In genomic region chr7:115676707-115677106, GRCh38 we compare ENCODE assay signal across 26 cellular contexts.
"Had no signal": no experiment of that assay in that cellular context is flagged by ENCODE, and none has a peak within 500 bp of the region (broad histone marks: within the 10 kb centered on the region; RNA-seq: fewer than 3 reads in every experiment).

No MANE protein-coding gene starts in this region.

- H3K27me3 Mint-ChIP-seq: activated CD4-positive, alpha-beta memory T cell treated with anti-CD3 and anti-CD28 coated beads for 36 hours; activated naive CD8-positive, alpha-beta T cell treated with anti-CD3 and anti-CD28 coated beads, Interleukin-2, amount 10 ng/mL, durations not matched to agents 7 days and 5 days; naive thymus-derived CD4-positive, alpha-beta T cell had no signal

- H3K36me3 ChIP-seq: esophagus muscularis mucosa, gastroesophageal sphincter, heart left ventricle, lower lobe of right lung, ovary, prostate gland, right atrium auricular region, stomach, suprapubic skin, tibial nerve, uterus had no signal

- H3K4me3 Mint-ChIP-seq: activated CD4-positive, alpha-beta memory T cell treated with anti-CD3 and anti-CD28 coated beads for 36 hours; activated naive CD4-positive, alpha-beta T cell treated with anti-CD3 and anti-CD28 coated beads for 36 hours; activated naive CD8-positive, alpha-beta T cell treated with anti-CD3 and anti-CD28 coated beads, Interleukin-2, amount 10 ng/mL, durations not matched to agents 7 days and 5 days; naive thymus-derived CD4-positive, alpha-beta T cell; neural crest cell; stimulated activated effector memory CD8-positive, alpha-beta T cell treated with anti-CD3 and anti-CD28 coated beads, Interleukin-12 subunit alpha, Interleukin-12 subunit beta, amount 100 ng/mL, for 72 hours had no signal

- H3K9me3 ChIP-seq: esophagus muscularis mucosa, gastroesophageal sphincter, heart left ventricle, lower lobe of right lung, ovary, prostate gland, right atrium auricular region, stomach, suprapubic skin, tibial nerve, uterus had no signal

- H3K9me3 Mint-ChIP-seq: activated CD4-positive, alpha-beta memory T cell treated with anti-CD3 and anti-CD28 coated beads for 36 hours; activated naive CD4-positive, alpha-beta T cell treated with anti-CD3 and anti-CD28 coated beads for 36 hours; activated naive CD8-positive, alpha-beta T cell treated with anti-CD3 and anti-CD28 coated beads, Interleukin-2, amount 10 ng/mL, durations not matched to agents 7 days and 5 days; neural crest cell; stimulated activated effector memory CD8-positive, alpha-beta T cell treated with anti-CD3 and anti-CD28 coated beads, Interleukin-12 subunit alpha, Interleukin-12 subunit beta, amount 100 ng/mL, for 72 hours had no signal

- H3K27ac ChIP-seq: coronary artery, gastroesophageal sphincter, heart left ventricle, lower lobe of right lung, ovary, prostate gland, right atrium auricular region, stomach, suprapubic skin, tibial nerve, uterus had no signal

- H3K4me1 ChIP-seq: heart left ventricle, lower lobe of right lung, prostate gland, right atrium auricular region, suprapubic skin, uterus had no signal

- H3K4me3 ChIP-seq: coronary artery, heart left ventricle, lower lobe of right lung, ovary, prostate gland, right atrium auricular region, stomach, suprapubic skin, tibial nerve, uterus had no signal

- H3K36me3 Mint-ChIP-seq: activated CD4-positive, alpha-beta memory T cell treated with anti-CD3 and anti-CD28 coated beads for 36 hours; activated naive CD8-positive, alpha-beta T cell treated with anti-CD3 and anti-CD28 coated beads, Interleukin-2, amount 10 ng/mL, durations not matched to agents 7 days and 5 days; naive thymus-derived CD4-positive, alpha-beta T cell; stimulated activated effector memory CD8-positive, alpha-beta T cell treated with anti-CD3 and anti-CD28 coated beads, Interleukin-12 subunit alpha, Interleukin-12 subunit beta, amount 100 ng/mL, for 72 hours had no signal

- DNase-seq: activated CD4-positive, alpha-beta memory T cell treated with anti-CD3 and anti-CD28 coated beads for 36 hours; activated CD4-positive, alpha-beta T cell treated with anti-CD3 and anti-CD28 coated beads for 48 hours; activated effector memory CD4-positive, alpha-beta T cell treated with Interleukin-2 at 50 U/mL for 16 hours; activated naive CD8-positive, alpha-beta T cell treated with anti-CD3 and anti-CD28 coated beads, Interleukin-2, amount 10 ng/mL, durations not matched to agents 7 days and 5 days; activated T-cell treated with anti-CD3 and anti-CD28 coated beads, Interleukin-2, amount 50 U/mL, for 48 hours; amniotic stem cell; cerebellar nuclear complex; heart left ventricle; lower lobe of right lung; mesendoderm; naive thymus-derived CD4-positive, alpha-beta T cell; stimulated activated CD4-positive, alpha-beta T cell treated with anti-CD3 and anti-CD28 coated beads, Interleukin-1b, Interleukin-23, amount 100 ng/mL, for 48 hours; stomach had no signal

- H3K27me3 ChIP-seq: esophagus muscularis mucosa, gastroesophageal sphincter, heart left ventricle, ovary, right atrium auricular region, stomach, suprapubic skin, tibial nerve, uterus had no signal

- ATAC-seq: gastroesophageal sphincter; heart left ventricle; left cardiac atrium; naive thymus-derived CD4-positive, alpha-beta T cell; stimulated activated effector memory CD8-positive, alpha-beta T cell treated with anti-CD3 and anti-CD28 coated beads, Interleukin-12 subunit alpha, Interleukin-12 subunit beta, amount 100 ng/mL, for 72 hours had no signal

- H3K4me1 Mint-ChIP-seq: activated naive CD8-positive, alpha-beta T cell treated with anti-CD3 and anti-CD28 coated beads, Interleukin-2, amount 10 ng/mL, durations not matched to agents 7 days and 5 days; naive thymus-derived CD4-positive, alpha-beta T cell; stimulated activated effector memory CD8-positive, alpha-beta T cell treated with anti-CD3 and anti-CD28 coated beads, Interleukin-12 subunit alpha, Interleukin-12 subunit beta, amount 100 ng/mL, for 72 hours had no signal

- H3K27ac Mint-ChIP-seq: activated CD4-positive, alpha-beta memory T cell treated with anti-CD3 and anti-CD28 coated beads for 36 hours; activated naive CD4-positive, alpha-beta T cell treated with anti-CD3 and anti-CD28 coated beads for 36 hours; activated naive CD8-positive, alpha-beta T cell treated with anti-CD3 and anti-CD28 coated beads, Interleukin-2, amount 10 ng/mL, durations not matched to agents 7 days and 5 days; naive thymus-derived CD4-positive, alpha-beta T cell; stimulated activated effector memory CD8-positive, alpha-beta T cell treated with anti-CD3 and anti-CD28 coated beads, Interleukin-12 subunit alpha, Interleukin-12 subunit beta, amount 100 ng/mL, for 72 hours had no signal
